Comparison of ENCODE assay signal across 23 cellular contexts in the genomic region with DNA sequence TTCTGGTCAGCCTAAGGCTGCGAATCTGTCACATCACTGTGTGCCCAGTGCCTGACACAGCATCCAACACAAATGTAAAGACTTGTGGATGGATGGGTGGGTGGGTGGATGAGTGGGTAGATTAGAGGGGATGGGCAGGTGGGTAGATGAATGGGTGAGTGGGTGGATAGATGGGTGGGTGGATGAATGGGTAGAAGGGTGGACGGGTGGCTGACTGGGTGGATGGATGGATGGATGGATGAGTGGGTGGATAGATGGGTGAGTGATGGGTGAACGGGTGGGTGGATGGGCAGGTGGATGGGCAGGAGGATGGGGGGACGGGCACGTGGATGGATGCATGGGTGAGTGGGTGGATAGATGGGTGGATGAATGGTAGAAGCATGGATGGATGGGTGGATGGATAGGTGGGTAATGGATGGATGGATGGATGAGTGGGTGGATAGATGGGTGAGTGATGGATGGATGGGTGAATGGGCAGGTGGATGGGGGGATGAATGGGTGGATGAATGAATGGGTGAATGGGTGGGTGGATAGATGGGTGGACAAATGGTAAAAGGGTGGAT. TPM values are rescaled to one million over a fixed set of nuclear protein-coding genes. Genes with fewer than 3 reads are reported as not detected.
"Had no signal": no experiment of that assay in that cellular context is flagged by ENCODE, and none has a peak within 500 bp of the region (broad histone marks: within the 10 kb centered on the region; RNA-seq: fewer than 3 reads in every experiment).

No MANE protein-coding gene starts in this region.

- H3K27me3 ChIP-seq: colonic mucosa had no signal

- DNase-seq: colonic mucosa; cortex of kidney; effector CD8-positive, alpha-beta T cell; erythroblast; esophagus squamous epithelium; foreskin fibroblast; foreskin melanocyte; gastrocnemius medialis; glutamatergic neuron; head of caudate nucleus; heart right ventricle; hippocampal formation; left cardiac atrium; left lung; left ventricle myocardium superior; lower lobe of right lung; mesenchymal stem cell; mucosa of descending colon; naive B cell had no signal

- FAIRE-seq: islet of Langerhans, keratinocyte had no signal

- H3K4me1 ChIP-seq: colonic mucosa, left lung, lower lobe of right lung had no signal

- H3K9me3 ChIP-seq: colonic mucosa, esophagus squamous epithelium, gastrocnemius medialis, heart right ventricle, left lung, lower lobe of right lung, mucosa of descending colon had no signal

- ATAC-seq: esophagus mucosa, gastrocnemius medialis, heart right ventricle, left cardiac atrium, left lung, left ventricle myocardium superior, lower lobe of right lung had no signal

- H3K27ac ChIP-seq: colonic mucosa, epithelial cell of prostate, esophagus squamous epithelium, gastrocnemius medialis, heart right ventricle, left lung, lower lobe of right lung had no signal

- H3K36me3 ChIP-seq: colonic mucosa, esophagus squamous epithelium, gastrocnemius medialis, heart right ventricle, left lung, lower lobe of right lung had no signal

- H3K4me3 ChIP-seq: colonic mucosa, esophagus squamous epithelium, gastrocnemius medialis, heart right ventricle, left lung, lower lobe of right lung, mucosa of descending colon had no signal

RNA-seq across cellular contexts. Expression of gene ZNF469, which starts 39.2 kb away (rescaled TPM):
- polyA plus RNA-seq: keratinocyte had no signal
